In the genomic region with DNA sequence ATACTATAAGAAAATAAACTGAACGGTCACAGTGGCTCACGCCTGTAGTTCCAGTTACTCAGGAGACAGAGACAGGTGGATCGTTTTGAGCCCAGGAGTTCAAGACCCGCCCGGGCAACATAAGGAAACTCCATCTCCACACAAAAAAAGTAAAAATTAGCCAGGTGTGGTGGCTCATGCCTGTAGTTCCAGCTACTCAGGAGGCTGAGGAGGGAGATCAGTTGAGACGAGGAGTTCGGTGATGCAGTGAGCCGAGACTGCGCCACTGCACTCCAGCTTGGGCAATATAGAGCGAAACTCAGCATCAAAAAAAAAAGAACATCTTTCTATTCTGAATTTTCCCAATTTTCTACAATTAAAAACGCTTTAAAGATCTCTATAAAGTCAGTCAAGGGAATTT, we compare ENCODE assay signal across 11 cellular contexts. TPM values are rescaled to one million over a fixed set of nuclear protein-coding genes. Genes with fewer than 3 reads are reported as not detected.
DNase-seq lines count a peak whose midpoint lies in the region; ATAC-seq, FAIRE-seq and TF ChIP-seq lines count a peak whose summit lies in the region.
"Had no signal": no experiment of that assay in that cellular context is flagged by ENCODE, and none has a peak within 500 bp of the region (broad histone marks: within the 10 kb centered on the region; RNA-seq: fewer than 3 reads in every experiment).

No MANE protein-coding gene starts in this region.

- H3K27me3 Mint-ChIP-seq in CD4-positive, alpha-beta memory T cell = no peaks in the 10 kb centered on the region
- no peaks in the 10 kb centered on the region for H3K27me3 Mint-ChIP-seq in H9 (ENCODE audit: low read depth)
- H3K27me3 Mint-ChIP-seq in naive thymus-derived CD4-positive, alpha-beta T cell = peaks cover 0 to 2% (median 0%) of the 10 kb centered on the region in 5 donors

- no peak overlapping the region for H4K5ac ChIP-seq in H9 (ENCODE audit: insufficient read length, low read depth, low read length)

- H3K79me2 ChIP-seq in H9 (ENCODE audit: insufficient read depth, low read length) (peaks cover 14% of the 10 kb centered on the region; the same call in 1 of the 2 replicates), K562 (ENCODE audit: control insufficient read depth, insufficient read depth, low read length) (peaks cover 44% of the 10 kb centered on the region)

- H3K4ac ChIP-seq in H9 (ENCODE audit: low read depth, low read length) = no peak overlapping the region

- no CpG with 5 or more reads among the region's 11 CpGs for WGBS in H9 (ENCODE audit: extremely low coverage, insufficient read length, low lambda C conversion rate)
- 50% methylated on average over 11 of the region's 11 CpGs for WGBS in K562 (ENCODE audit: insufficient coverage, low coverage, missing lambda C conversion rate)

- DNase-seq in CD4-positive, alpha-beta memory T cell = peak in 1 of 5 donors; percentile 5
- DNase-seq in H9 = no peak
- DNase-seq in K562 (ENCODE audit: extremely low read depth in 1 of 4, low spot score in 3 of 4) = no peak
- DNase-seq in naive thymus-derived CD4-positive, alpha-beta T cell = no peak
- no peak for DNase-seq in effector CD8-positive, alpha-beta T cell (lab: John Stamatoyannopoulos, UW)
- DNase-seq in cerebellum (ENCODE audit: low spot score) = no peak
- no peak for DNase-seq in Right ventricle myocardium inferior (ENCODE audit: missing footprints)
- no peak for DNase-seq in epidermal melanocyte (ENCODE audit: insufficient read length, low spot score)
- DNase-seq: NCI-H446 treated with DMSO at 0.1 percent for 48 hours had no signal

- peak overlapping the region; percentile 95 for H3K27ac ChIP-seq in CD4-positive, alpha-beta memory T cell (ENCODE audit: low read depth, low read length)
- no peak overlapping the region for H3K27ac ChIP-seq in H9 (ENCODE audit: insufficient read length, low read depth, low read length)
- H3K27ac ChIP-seq in K562 (ENCODE audit: extremely low read depth, low read depth, low read length) = peak overlapping the region; percentile 84; the same call in 1 of the 3 replicates
- H3K27ac ChIP-seq in naive thymus-derived CD4-positive, alpha-beta T cell (ENCODE audit: low read depth, low read length) = peak overlapping the region; percentile 95

- no peak for ATAC-seq in K562
- ATAC-seq in naive thymus-derived CD4-positive, alpha-beta T cell = no peak
- ATAC-seq in Right ventricle myocardium inferior = no peak

- H2AK5ac ChIP-seq in H9 (ENCODE audit: insufficient read length, low read length) = no peak overlapping the region

- no peak overlapping the region for H3K14ac ChIP-seq in H9 (ENCODE audit: insufficient read depth, low read length)

- H3K23ac ChIP-seq in H9 (ENCODE audit: insufficient read length, low read depth, low read length) = no peak overlapping the region

- no peak for TF ChIP-seq RAD21 in K562 (CRISPR knock-in tag; conservative IDR thresholded peaks at IDR 0.05 in 1 of 2, IDR thresholded peaks at IDR 0.05 in 1 of 2)

- peaks cover 4% of the 10 kb centered on the region for H3K23me2 ChIP-seq in H9 (ENCODE audit: insufficient read length, low read depth, low read length, poor library complexity, severe bottlenecking)

- TF ChIP-seq POLR2A in K562 (conservative IDR thresholded peaks at IDR 0.05) = no peak

- POLR2A ChIA-PET in CD4-positive, alpha-beta memory T cell (lab: Charles Lee; ENCODE audit: partially characterized antibody) = interaction anchor here (0.9 to 3.5 kb wide), 9 partner anchors 12 to 1494 kb away, joined by 3 to 60 read pairs (median 23); a partner anchor contains a TSS
- POLR2A ChIA-PET in K562 (lab: Yijun Ruan, JAX) = interaction anchor here (0.7 to 3.0 kb wide), 5 partner anchors 12 to 104 kb away, joined by 3 to 34 read pairs (median 4); no protein-coding TSS in a partner anchor
- POLR2A ChIA-PET in naive thymus-derived CD4-positive, alpha-beta T cell (lab: Charles Lee) = interaction anchor here (0.6 to 5.0 kb wide), 28 partner anchors 10 to 393 kb away, joined by 3 to 62 read pairs (median 6); a partner anchor contains a TSS

- BruUV-seq in K562 (replicated peaks; lab: Mats Ljungman, UMichigan) = no TSS peak

- no peak overlapping the region for H2BK20ac ChIP-seq in H9 (ENCODE audit: low read depth, low read length, poor library complexity, severe bottlenecking)

- H3K9me1 ChIP-seq in K562 (ENCODE audit: control insufficient read depth, insufficient read depth, low read length) = no peaks in the 10 kb centered on the region

- no peaks in the 10 kb centered on the region for H3K9me3 ChIP-seq in CD4-positive, alpha-beta memory T cell (ENCODE audit: control insufficient read depth in 1 of 2, low read length in 2 of 2)
- H3K9me3 ChIP-seq in H9 (ENCODE audit: control insufficient read depth, low read depth, low read length) = no peaks in the 10 kb centered on the region
- no peaks in the 10 kb centered on the region for H3K9me3 ChIP-seq in K562 (replicated peaks; ENCODE audit: control insufficient read depth, insufficient read depth, low read depth, low read length)
- H3K9me3 ChIP-seq in naive thymus-derived CD4-positive, alpha-beta T cell (ENCODE audit: control insufficient read depth in 2 of 3, low read length in 3 of 3) = no peaks in the 10 kb centered on the region

- intact Hi-C loops in CD4-positive, alpha-beta memory T cell (cut with micrococcal nuclease) = loop anchor here (5.0 to 10.0 kb wide), 2 partner anchors 257 to 909 kb away; a partner anchor contains a TSS
- intact Hi-C loops in K562 (cut with micrococcal nuclease) (loop anchor here (5.0 kb wide), 1 partner anchor 203 kb away; no protein-coding TSS in a partner anchor), Right ventricle myocardium inferior (cut with DNase I) (loop anchor here (5.0 to 10.0 kb wide), 2 partner anchors 191 to 217 kb away; a partner anchor contains a TSS)
- intact Hi-C loops in naive thymus-derived CD4-positive, alpha-beta T cell (cut with micrococcal nuclease) = loop anchor here (5.0 kb wide), 1 partner anchor 902 kb away; no protein-coding TSS in a partner anchor

- H3K27ac Mint-ChIP-seq in CD4-positive, alpha-beta memory T cell = peak overlapping the region; percentile 98 to 100 (median 99)
- peak overlapping the region in 1 of 3 experiments; percentile 59; a peak in 1 of 7 replicates for H3K27ac Mint-ChIP-seq in H9
- H3K27ac Mint-ChIP-seq in naive thymus-derived CD4-positive, alpha-beta T cell = peak overlapping the region; percentile 50 to 99 (median 98)

- H3K36me3 ChIP-seq in CD4-positive, alpha-beta memory T cell (ENCODE audit: insufficient read depth, low read length) = no peaks in the 10 kb centered on the region
- peaks cover 15% of the 10 kb centered on the region; the same call in 2 of the 3 replicates for H3K36me3 ChIP-seq in K562 (ENCODE audit: control insufficient read depth, insufficient read depth, low read length)
- H3K36me3 ChIP-seq in naive thymus-derived CD4-positive, alpha-beta T cell (ENCODE audit: control insufficient read depth in 2 of 3, insufficient read depth in 3 of 3, low read length in 3 of 3) = peaks cover 0 to 5% (median 0%) of the 10 kb centered on the region in 3 experiments
- H3K36me3 ChIP-seq: cardiac muscle cell had no signal

- H3K4me1 ChIP-seq in CD4-positive, alpha-beta memory T cell (ENCODE audit: insufficient read depth, low read length) = peaks cover 45% of the 10 kb centered on the region
- no peaks in the 10 kb centered on the region; the same call in 1 of the 2 replicates for H3K4me1 ChIP-seq in H9 (ENCODE audit: insufficient read depth, low read length)
- H3K4me1 ChIP-seq in K562 (replicated peaks in 1 of 2; ENCODE audit: control insufficient read depth in 2 of 2, insufficient read depth in 2 of 2, low read length in 2 of 2) = peaks cover 4 to 12% of the 10 kb centered on the region in 2 experiments; a peak in 4 of 5 replicates
- peaks cover 22 to 36% of the 10 kb centered on the region in 2 donors for H3K4me1 ChIP-seq in naive thymus-derived CD4-positive, alpha-beta T cell (ENCODE audit: control insufficient read depth in 2 of 2, insufficient read depth in 2 of 2, low read length in 2 of 2)

- no peak overlapping the region for H3K18ac ChIP-seq in H9 (ENCODE audit: insufficient read length, low read depth, low read length)

- H3K36me3 Mint-ChIP-seq in CD4-positive, alpha-beta memory T cell = peaks cover 0 to 19% of the 10 kb centered on the region in 2 donors
- H3K36me3 Mint-ChIP-seq in H9 (ENCODE audit: insufficient read depth in 1 of 3, low read depth in 3 of 3) = no peaks in the 10 kb centered on the region; a peak in 1 of 7 replicates
- H3K36me3 Mint-ChIP-seq in naive thymus-derived CD4-positive, alpha-beta T cell = peaks cover 0 to 5% (median 0%) of the 10 kb centered on the region in 5 donors

- no peak overlapping the region for H2BK12ac ChIP-seq in H9 (ENCODE audit: insufficient read length, low read depth, low read length)

- TF ChIP-seq EP300 in K562 (IDR thresholded peaks at IDR 0.05; ENCODE audit: low read length) = no peak

- peak overlapping the region in 1 of 2 donors; percentile 83 for H3K4me3 ChIP-seq in CD4-positive, alpha-beta memory T cell (ENCODE audit: low read length in 2 of 2)
- no peak overlapping the region for H3K4me3 ChIP-seq in K562
- peak overlapping the region; percentile 80 for H3K4me3 ChIP-seq in naive thymus-derived CD4-positive, alpha-beta T cell (ENCODE audit: low read length)

- H2BK15ac ChIP-seq in H9 (ENCODE audit: low read depth, low read length) = no peak overlapping the region

- H3T11ph ChIP-seq in H9 (ENCODE audit: low read length) = no peak overlapping the region

- H2BK5ac ChIP-seq in H9 (ENCODE audit: insufficient read length, low read length) = no peak overlapping the region

- in situ Hi-C loops in K562 (cut with MboI) = loop anchor here (25.0 kb wide), 1 partner anchor 828 kb away; no protein-coding TSS in a partner anchor

- no peak overlapping the region for H3K9ac ChIP-seq in H9 (ENCODE audit: extremely low read depth, insufficient read length, low read length)
- H3K9ac ChIP-seq in K562 (ENCODE audit: insufficient read depth in 1 of 2, low read depth in 2 of 2, low read length in 2 of 2) = peak overlapping the region in 1 of 2 experiments; percentile 88; a peak in 2 of 4 replicates

- no peak overlapping the region for H2BK120ac ChIP-seq in H9 (ENCODE audit: low read depth, low read length, poor library complexity, severe bottlenecking)

- TF ChIP-seq CTCF in H9 (conservative IDR thresholded peaks at IDR 0.05) = no peak
- no peak for TF ChIP-seq CTCF in K562 (IDR thresholded peaks at IDR 0.05 in 2 of 3, conservative IDR thresholded peaks at IDR 0.05 in 1 of 3; ENCODE audit: insufficient read depth in 2 of 3, low read depth in 1 of 3, low read length in 3 of 3)

- H4K91ac ChIP-seq in H9 (ENCODE audit: insufficient read length, low read depth, low read length) = no peak overlapping the region

- no peaks in the 10 kb centered on the region for H3K27me3 ChIP-seq in CD4-positive, alpha-beta memory T cell (ENCODE audit: insufficient read depth, low read length)
- H3K27me3 ChIP-seq in H9 (ENCODE audit: insufficient read depth, low read length) (no peaks in the 10 kb centered on the region), K562 (ENCODE audit: control insufficient read depth in 2 of 2, insufficient read depth in 2 of 2, low read length in 2 of 2) (no peaks in the 10 kb centered on the region)
- no peaks in the 10 kb centered on the region for H3K27me3 ChIP-seq in naive thymus-derived CD4-positive, alpha-beta T cell (ENCODE audit: control insufficient read depth in 2 of 2, insufficient read depth in 2 of 2, low read length in 2 of 2)
- H3K27me3 ChIP-seq: cardiac muscle cell had no signal

- CTCF ChIA-PET in CD4-positive, alpha-beta memory T cell (lab: Charles Lee; ENCODE audit: partially characterized antibody) = interaction anchor here (0.7 to 1.3 kb wide), 7 partner anchors 22 to 447 kb away, joined by 3 to 4 read pairs (median 3); no protein-coding TSS in a partner anchor
- CTCF ChIA-PET in K562 (lab: Yijun Ruan, JAX; ENCODE audit: low intra/inter-chr PET ratio) = interaction anchor here (1.1 to 1.4 kb wide), 2 partner anchors 101 to 103 kb away, joined by 3 to 5 read pairs; no protein-coding TSS in a partner anchor
- CTCF ChIA-PET in naive thymus-derived CD4-positive, alpha-beta T cell (lab: Charles Lee) = interaction anchor here (0.6 to 2.8 kb wide), 7 partner anchors 12 to 144 kb away, joined by 3 to 16 read pairs (median 4); no protein-coding TSS in a partner anchor

- H3K4me1 Mint-ChIP-seq in CD4-positive, alpha-beta memory T cell = peaks cover 46 to 69% (median 60%) of the 10 kb centered on the region in 4 donors
- peaks cover 29 to 34% of the 10 kb centered on the region in 2 experiments for H3K4me1 Mint-ChIP-seq in H9
- H3K4me1 Mint-ChIP-seq in naive thymus-derived CD4-positive, alpha-beta T cell = peaks cover 30 to 80% (median 60%) of the 10 kb centered on the region in 7 donors

- no peak overlapping the region for H4K8ac ChIP-seq in H9 (replicated peaks; ENCODE audit: insufficient read length, low read depth, low read length)

- peak overlapping the region; percentile 80 for H3K4me2 ChIP-seq in H9 (ENCODE audit: insufficient read depth, insufficient read length, low read length)
- H3K4me2 ChIP-seq in K562 (ENCODE audit: insufficient read depth, low read length) = peak overlapping the region; percentile 87; the same call in 1 of the 2 replicates

- FAIRE-seq in K562 (lab: Jason Lieb, UNC) = no peak

- peak overlapping the region; percentile 77 to 100 (median 94) for H3K4me3 Mint-ChIP-seq in CD4-positive, alpha-beta memory T cell
- peak overlapping the region; percentile 88 to 89 for H3K4me3 Mint-ChIP-seq in H9
- peak overlapping the region; percentile 58 to 98 (median 96) for H3K4me3 Mint-ChIP-seq in naive thymus-derived CD4-positive, alpha-beta T cell

- H2AFZ ChIP-seq in H9 (ENCODE audit: low read length) (no peak overlapping the region), K562 (ENCODE audit: low read depth, low read length) (peak overlapping the region; percentile 99)

- H3K9me3 Mint-ChIP-seq in CD4-positive, alpha-beta memory T cell = peaks cover 0 to 4% (median 0%) of the 10 kb centered on the region in 8 donors
- no peaks in the 10 kb centered on the region; a peak in 1 of 5 replicates for H3K9me3 Mint-ChIP-seq in H9
- peaks cover 0 to 5% (median 0%) of the 10 kb centered on the region in 11 donors for H3K9me3 Mint-ChIP-seq in naive thymus-derived CD4-positive, alpha-beta T cell

- no peaks in the 10 kb centered on the region for H3K79me1 ChIP-seq in H9 (ENCODE audit: insufficient read depth, low read depth, low read length, poor library complexity, severe bottlenecking)

- H4K20me1 ChIP-seq in H9 (ENCODE audit: control insufficient read depth, insufficient read depth, insufficient read length) = no peaks in the 10 kb centered on the region
- H4K20me1 ChIP-seq in K562 (replicated peaks; ENCODE audit: control insufficient read depth, insufficient read depth, low read length) = peaks cover 6% of the 10 kb centered on the region; the same call in 1 of the 2 replicates

- H3K56ac ChIP-seq in H9 (ENCODE audit: insufficient read length, low read depth, low read length) = no peak overlapping the region

RNA-seq across cellular contexts. Expression of a gene that starts 1.0 kb away (rescaled TPM):
- total RNA-seq in CD4-positive, alpha-beta memory T cell = 100 to 1,000 TPM; 127 to 136 TPM
- 100 to 1,000 TPM; 153 to 180 TPM for polyA plus RNA-seq in CD4-positive, alpha-beta memory T cell
- total RNA-seq in H9 (2021) (90.3 and 98.7 TPM in 2 replicates), K562 (2014; rRNA removed) (34.5 and 36.0 TPM in 2 replicates), K562 (2014; rRNA removed; fragmentation: Illumina TruSeq; extraction: Trizol) (45.3 and 55.8 TPM in 2 replicates), K562 (2015; rRNA removed; fragmentation: Illumina TruSeq; extraction: Trizol) (47.9 and 51.8 TPM in 2 replicates), K562 (2021) (46.6 and 52.1 TPM in 2 replicates), cerebellum (66.9 TPM), Right ventricle myocardium inferior (78.0 TPM)
- total RNA-seq in K562 (2011; cell fraction: chromatin; rRNA removed; ENCODE audit: low replicate concordance) = 16.8 and 69.9 TPM in 2 replicates
- 9.7 and 15.5 TPM in 2 replicates for total RNA-seq in K562 (2011; cell fraction: nucleolus; rRNA removed)
- total RNA-seq in K562 (2011; cell fraction: nucleoplasm; rRNA removed) = 37.0 and 70.5 TPM in 2 replicates
- polyA plus RNA-seq in K562 (2011; rRNA removed) (47.3 and 54.0 TPM in 2 replicates), K562 (2014; fragmentation: Illumina TruSeq; extraction: Trizol) (62.6 and 78.8 TPM in 2 replicates), K562 (2014; fragmentation: Nextera tagmentation; extraction: Ambion mirVana) (100 to 1,000 TPM; 118 to 152 TPM), K562 (2014; rRNA removed) (43.2 and 52.7 TPM in 2 replicates)
- 28.3 and 50.2 TPM in 2 replicates for polyA plus RNA-seq in K562 (2011; cell fraction: cytosol; rRNA removed)
- polyA plus RNA-seq in K562 (2011; cell fraction: nucleus; rRNA removed) = 24.7 and 33.9 TPM in 2 replicates
- polyA plus RNA-seq in K562 (2012) = 36.4 and 92.2 TPM in 2 replicates
- 94.8 and 102 TPM in 2 replicates for polyA minus RNA-seq in K562 (2011; rRNA and poly(A)+ RNA removed)
- polyA minus RNA-seq in K562 (2011; cell fraction: cytosol; rRNA and poly(A)+ RNA removed) = 18.3 and 22.0 TPM in 2 replicates
- 10.4 and 24.3 TPM in 2 replicates for polyA minus RNA-seq in K562 (2011; cell fraction: nucleus; rRNA and poly(A)+ RNA removed)
- 100 to 1,000 TPM in 3 of 5 experiments, 10 to 100 TPM in 2; 75.2 to 156 (median 110) TPM for total RNA-seq in naive thymus-derived CD4-positive, alpha-beta T cell
- polyA plus RNA-seq in naive thymus-derived CD4-positive, alpha-beta T cell = 100 to 1,000 TPM in 1 of 2 donors, 10 to 100 TPM in 1; 68.1 to 253 TPM

RNA-seq across cellular contexts. Expression of a gene that starts 54.2 kb away (rescaled TPM):
- not detected for total RNA-seq in CD4-positive, alpha-beta memory T cell
- not detected for polyA plus RNA-seq in CD4-positive, alpha-beta memory T cell
- total RNA-seq in H9 (2021) = not detected in 2 replicates
- total RNA-seq in K562 (2011; cell fraction: chromatin; rRNA removed; ENCODE audit: low replicate concordance) = not detected in 2 replicates
- not detected in 2 replicates for total RNA-seq in K562 (2011; cell fraction: nucleolus; rRNA removed)
- total RNA-seq in K562 (2011; cell fraction: nucleoplasm; rRNA removed) = not detected in 2 replicates
- total RNA-seq in K562 (2014; rRNA removed) = not detected in 2 replicates
- total RNA-seq in K562 (2014; rRNA removed; fragmentation: Illumina TruSeq; extraction: Trizol) = not detected in 2 replicates
- not detected in 2 replicates for total RNA-seq in K562 (2015; rRNA removed; fragmentation: Illumina TruSeq; extraction: Trizol)
- not detected in 2 replicates for total RNA-seq in K562 (2021)
- not detected in 2 replicates for polyA plus RNA-seq in K562 (2011; rRNA removed)
- not detected in 2 replicates for polyA plus RNA-seq in K562 (2011; cell fraction: cytosol; rRNA removed)
- polyA plus RNA-seq in K562 (2011; cell fraction: nucleus; rRNA removed) = not detected in 2 replicates
- not detected in 2 replicates for polyA plus RNA-seq in K562 (2012)
- polyA plus RNA-seq in K562 (2014; fragmentation: Illumina TruSeq; extraction: Trizol) = not detected in 2 replicates
- not detected for polyA plus RNA-seq in K562 (2014; fragmentation: Nextera tagmentation; extraction: Ambion mirVana)
- not detected in 2 replicates for polyA plus RNA-seq in K562 (2014; rRNA removed)
- not detected in 2 replicates for polyA minus RNA-seq in K562 (2011; rRNA and poly(A)+ RNA removed)
- not detected in 2 replicates for polyA minus RNA-seq in K562 (2011; cell fraction: cytosol; rRNA and poly(A)+ RNA removed)
- not detected in 2 replicates for polyA minus RNA-seq in K562 (2011; cell fraction: nucleus; rRNA and poly(A)+ RNA removed)
- total RNA-seq in naive thymus-derived CD4-positive, alpha-beta T cell = not detected
- polyA plus RNA-seq in naive thymus-derived CD4-positive, alpha-beta T cell = not detected
- total RNA-seq in cerebellum = not detected
- total RNA-seq in Right ventricle myocardium inferior = not detected
- total RNA-seq: cardiac muscle cell, urinary bladder had no signal
- polyA plus RNA-seq: cardiac muscle cell, urinary bladder had no signal
